In genomic region chr2:45274190-45274926, GRCh38 we compare ENCODE assay signal across 1 cellular context.
TF ChIP-seq lines count a peak whose summit lies in the region.

No MANE protein-coding gene starts in this region.

TF ChIP-seq in HepG2, 621 proteins besides CTCF, POLR2A, EP300 and RAD21 (continued from another document and continues in another):
- no peak for TF ChIP-seq KIAA2018 (CRISPR knock-in tag; IDR thresholded peaks at IDR 0.05; ENCODE audit: borderline replicate concordance)
- peak; percentile 65 for TF ChIP-seq XRCC5 (optimal IDR thresholded peaks at IDR 0.05; ENCODE audit: low read length)
- TF ChIP-seq HMG20B (CRISPR knock-in tag; conservative IDR thresholded peaks at IDR 0.05): peak; percentile 96
- TF ChIP-seq ZNF563 (CRISPR knock-in tag; IDR thresholded peaks at IDR 0.05): no peak
- TF ChIP-seq HNRNPL (IDR thresholded peaks at IDR 0.05; ENCODE audit: low read depth, low read length): no peak
- peak; percentile 83; the same call in 1 of the 2 replicates for TF ChIP-seq PRMT3 (CRISPR knock-in tag; IDR thresholded peaks at IDR 0.05; ENCODE audit: borderline replicate concordance, low read depth)
- TF ChIP-seq FOXM1 (CRISPR knock-in tag; IDR thresholded peaks at IDR 0.05): no peak
- TF ChIP-seq HDAC1 (CRISPR knock-in tag; IDR thresholded peaks at IDR 0.05): peak; percentile 94
- TF ChIP-seq MYC (CRISPR knock-in tag; IDR thresholded peaks at IDR 0.05; ENCODE audit: borderline replicate concordance): peak; percentile 84
- no peak for TF ChIP-seq NFE2 (CRISPR knock-in tag; IDR thresholded peaks at IDR 0.05)
- no peak for TF ChIP-seq IKZF1 (IDR thresholded peaks at IDR 0.05)
- peak; percentile 33; the same call in 1 of the 2 replicates for TF ChIP-seq ZNF205 (CRISPR knock-in tag; IDR thresholded peaks at IDR 0.05)
- peak; percentile 100 for TF ChIP-seq SKIL (CRISPR knock-in tag; IDR thresholded peaks at IDR 0.05; ENCODE audit: borderline replicate concordance)
- peak; percentile 84 for TF ChIP-seq HOXA3 (CRISPR knock-in tag; IDR thresholded peaks at IDR 0.05)
- TF ChIP-seq PITX1 (CRISPR knock-in tag; IDR thresholded peaks at IDR 0.05): peak; percentile 100
- no peak for TF ChIP-seq ZNF660 (CRISPR knock-in tag; IDR thresholded peaks at IDR 0.05; ENCODE audit: borderline replicate concordance, low read depth)
- TF ChIP-seq ZNF747 (CRISPR knock-in tag; IDR thresholded peaks at IDR 0.05; ENCODE audit: borderline replicate concordance): no peak
- no peak for TF ChIP-seq TOE1 (CRISPR knock-in tag; IDR thresholded peaks at IDR 0.05)
- no peak for TF ChIP-seq ZNF33A (CRISPR knock-in tag; IDR thresholded peaks at IDR 0.05; ENCODE audit: borderline replicate concordance)
- peak; percentile 92 for TF ChIP-seq ZNF280D (CRISPR knock-in tag; IDR thresholded peaks at IDR 0.05)
- no peak for TF ChIP-seq ZBTB33 (CRISPR knock-in tag; IDR thresholded peaks at IDR 0.05)
- no peak for TF ChIP-seq ZNF101 (CRISPR knock-in tag; IDR thresholded peaks at IDR 0.05; ENCODE audit: borderline replicate concordance, low read depth)
- no peak for TF ChIP-seq RFX3 (CRISPR knock-in tag; IDR thresholded peaks at IDR 0.05)
- TF ChIP-seq ZNF441 (CRISPR knock-in tag; IDR thresholded peaks at IDR 0.05; ENCODE audit: borderline replicate concordance): no peak; the same call in 1 of the 2 replicates
- no peak for TF ChIP-seq ZNF207 (IDR thresholded peaks at IDR 0.05; ENCODE audit: borderline replicate concordance)
- peak; percentile 95 for TF ChIP-seq MEIS2 (CRISPR knock-in tag; IDR thresholded peaks at IDR 0.05)
- TF ChIP-seq MAZ (IDR thresholded peaks at IDR 0.05; ENCODE audit: borderline replicate concordance, low read depth, low read length): no peak
- TF ChIP-seq MAZ (CRISPR knock-in tag; IDR thresholded peaks at IDR 0.05; ENCODE audit: low read depth): 0 out of 2 replicates have a peak, but pooled peaks have one; percentile 39
- no peak for TF ChIP-seq SRF (IDR thresholded peaks at IDR 0.05; ENCODE audit: low read depth, low read length)
- TF ChIP-seq TBL1XR1 (IDR thresholded peaks at IDR 0.05; ENCODE audit: borderline replicate concordance, low read length, partially characterized antibody): peak; percentile 86
- no peak; the same call in 1 of the 2 replicates for TF ChIP-seq NFYC (CRISPR knock-in tag; IDR thresholded peaks at IDR 0.05)
- no peak for TF ChIP-seq TP53 (CRISPR knock-in tag; conservative IDR thresholded peaks at IDR 0.05)
- 0 out of 2 replicates have a peak, but pooled peaks have one; percentile 77 for TF ChIP-seq SATB2 (CRISPR knock-in tag; IDR thresholded peaks at IDR 0.05)
- TF ChIP-seq ZSCAN22 (CRISPR knock-in tag; IDR thresholded peaks at IDR 0.05): no peak
- TF ChIP-seq FOSL2 (CRISPR knock-in tag; IDR thresholded peaks at IDR 0.05): peak; percentile 91
- no peak; the same call in 1 of the 2 replicates for TF ChIP-seq ZFP90 (CRISPR knock-in tag; IDR thresholded peaks at IDR 0.05; ENCODE audit: borderline replicate concordance)
- TF ChIP-seq ZNF792 (CRISPR knock-in tag; IDR thresholded peaks at IDR 0.05): peak; percentile 85
- no peak for TF ChIP-seq RBM22 (optimal IDR thresholded peaks at IDR 0.05; ENCODE audit: low read length)
- no peak for TF ChIP-seq ZMYM2 (CRISPR knock-in tag; IDR thresholded peaks at IDR 0.05)
- peak in 1 of 2 experiments; percentile 89; a peak in 2 of 4 replicates for TF ChIP-seq KLF16 (CRISPR knock-in tag; IDR thresholded peaks at IDR 0.05)
- TF ChIP-seq ZNF180 (CRISPR knock-in tag; IDR thresholded peaks at IDR 0.05; ENCODE audit: borderline replicate concordance, low read depth): no peak
- TF ChIP-seq GPBP1L1 (CRISPR knock-in tag; IDR thresholded peaks at IDR 0.05): no peak
- TF ChIP-seq SIX1 (CRISPR knock-in tag; IDR thresholded peaks at IDR 0.05; ENCODE audit: borderline replicate concordance): peak; percentile 100
- TF ChIP-seq TRAFD1 (CRISPR knock-in tag; IDR thresholded peaks at IDR 0.05; ENCODE audit: borderline replicate concordance): 0 out of 2 replicates have a peak, but pooled peaks have one; percentile 46
- TF ChIP-seq ZBTB2 (CRISPR knock-in tag; IDR thresholded peaks at IDR 0.05; ENCODE audit: low read depth): no peak
